ENCODE assay signal across 24 cellular contexts in the genomic region with DNA sequence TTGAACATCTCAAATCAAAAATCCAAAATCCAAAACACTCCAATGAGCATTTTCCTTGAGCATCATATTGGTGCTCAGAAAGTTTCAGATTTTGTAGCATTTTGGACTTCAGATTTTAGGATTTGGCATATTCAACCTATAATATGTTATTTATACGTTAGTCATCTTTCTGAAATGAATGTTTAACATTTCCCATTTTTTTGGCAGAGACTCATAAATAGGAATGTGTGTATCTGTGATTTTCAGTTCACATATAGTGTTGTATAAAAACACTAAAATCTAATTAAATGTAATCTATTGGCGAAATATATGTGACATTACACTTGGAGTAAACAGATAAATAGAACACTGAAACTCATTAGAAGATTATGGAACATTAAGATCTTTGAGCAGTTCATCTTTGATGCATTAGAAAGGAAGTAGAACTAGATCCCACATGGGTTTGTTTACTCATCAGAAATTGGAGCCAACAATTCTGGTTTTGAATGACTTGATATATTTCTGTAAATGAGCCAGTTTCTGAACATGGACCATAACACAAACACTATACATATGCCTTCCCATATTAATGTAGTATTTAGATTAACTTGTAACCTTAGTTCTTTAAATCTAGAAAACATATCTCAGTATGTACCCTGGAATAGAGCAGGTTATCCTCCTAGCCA.
A peak's percentile ranks its signal among the peaks of the same experiment; 100 is the strongest.
DNase-seq lines count a peak whose midpoint lies in the region; ATAC-seq, FAIRE-seq and TF ChIP-seq lines count a peak whose summit lies in the region.
"Had no signal": no experiment of that assay in that cellular context is flagged by ENCODE, and none has a peak within 500 bp of the region (broad histone marks: within the 10 kb centered on the region; RNA-seq: fewer than 3 reads in every experiment).

No MANE protein-coding gene starts in this region.

- no peak overlapping the region for H4K8ac ChIP-seq in H1 (ENCODE audit: extremely low read depth, insufficient read depth, low read length)

- H3K79me2 ChIP-seq in H1 (ENCODE audit: control insufficient read depth in 1 of 2, insufficient read depth in 2 of 2, low read length in 2 of 2) = no peaks in the 10 kb centered on the region
- H3K79me2 ChIP-seq in osteoblast (ENCODE audit: insufficient read depth, low read length) = peaks cover 13% of the 10 kb centered on the region
- H3K79me2 ChIP-seq: parathyroid adenoma had no signal

- intact Hi-C loops in stomach (cut with DNase I; ENCODE audit: low total_unique reads) = no loop called here

- H3K18ac ChIP-seq in H1 (ENCODE audit: extremely low read depth, low read length) = no peak overlapping the region

- no peak overlapping the region for H3K56ac ChIP-seq in H1 (replicated peaks; ENCODE audit: insufficient read length, low read depth, low read length)

- POLR2A ChIA-PET in H1 (lab: Charles Lee; ENCODE audit: partially characterized antibody) = interaction anchor here (2.1 kb wide), 1 partner anchor 11 kb away, joined by 10 read pairs; no protein-coding TSS in a partner anchor

- H2AK5ac ChIP-seq in H1 (ENCODE audit: low read depth, low read length) = no peak overlapping the region

- ATAC-seq in GM21619 (IDR thresholded peaks at IDR 0.05; ENCODE audit: unreplicated experiment) = no peak
- ATAC-seq: activated CD8-positive, alpha-beta memory T cell treated with anti-CD3 and anti-CD28 coated beads, Interleukin-2, amount 10 ng/mL, durations not matched to agents 7 days and 5 days; naive thymus-derived CD4-positive, alpha-beta T cell; right cardiac atrium; T-helper 17 cell had no signal

- H3K4me1 ChIP-seq in H1 (replicated peaks in 1 of 4; ENCODE audit: control insufficient read depth in 3 of 4, insufficient read depth in 4 of 4, low read length in 3 of 4) (no peaks in the 10 kb centered on the region; a peak in 1 of 7 replicates), osteoblast (ENCODE audit: insufficient read depth, low read length) (peaks cover 29% of the 10 kb centered on the region), stomach (peaks cover 0 to 13% (median 6%) of the 10 kb centered on the region in 4 donors)

- TF ChIP-seq POLR2A in H1 (IDR thresholded peaks at IDR 0.05; ENCODE audit: control extremely low read depth in 1 of 2, low read depth in 2 of 2, low read length in 2 of 2) (no peak), stomach (IDR thresholded peaks at IDR 0.05) (no peak)

- no peak for TF ChIP-seq CTCF in H1 (IDR thresholded peaks at IDR 0.05; ENCODE audit: control extremely low read depth in 1 of 3, insufficient read depth in 1 of 3, low read depth in 1 of 3, low read length in 3 of 3)
- no peak for TF ChIP-seq CTCF in osteoblast (IDR thresholded peaks at IDR 0.05; ENCODE audit: extremely low read depth, low read depth, low read length)
- TF ChIP-seq CTCF in stomach (IDR thresholded peaks at IDR 0.05) = no peak

- H2BK15ac ChIP-seq in H1 (ENCODE audit: low read length) = no peak overlapping the region

- H3K27ac ChIP-seq in H1 (ENCODE audit: low read depth, low read length) (no peak overlapping the region), osteoblast (ENCODE audit: low read depth, low read length) (no peak overlapping the region), stomach (no peak overlapping the region)
- H3K27ac ChIP-seq: 22Rv1, parathyroid adenoma, upper lobe of left lung had no signal

- FAIRE-seq in H1 (lab: Jason Lieb, UNC) = peak; percentile 36
- FAIRE-seq: RCC 7860 had no signal

- H2BK120ac ChIP-seq in H1 (replicated peaks; ENCODE audit: low read depth, low read length) = no peak overlapping the region

- TF ChIP-seq EP300 in H1 (IDR thresholded peaks at IDR 0.05; ENCODE audit: borderline replicate concordance in 1 of 2, low read depth in 2 of 2, low read length in 2 of 2) (no peak), stomach (IDR thresholded peaks at IDR 0.05) (no peak)

- H4K5ac ChIP-seq in H1 (ENCODE audit: insufficient read length, low read depth, low read length) = no peak overlapping the region

- H3K9ac ChIP-seq in H1 (replicated peaks in 1 of 4; ENCODE audit: extremely low read depth in 1 of 4, low read depth in 3 of 4, low read length in 3 of 4) = no peak overlapping the region
- H3K9ac ChIP-seq: parathyroid adenoma had no signal

- H4K91ac ChIP-seq in H1 (replicated peaks; ENCODE audit: insufficient read length, low read length) = no peak overlapping the region

- H2AFZ ChIP-seq in H1 (ENCODE audit: low read length) = no peak overlapping the region
- H2AFZ ChIP-seq in osteoblast (ENCODE audit: low read length) = no peak overlapping the region
- H2AFZ ChIP-seq: parathyroid adenoma had no signal

- no peak overlapping the region for H3K4ac ChIP-seq in H1 (replicated peaks; ENCODE audit: insufficient read length, low read depth, low read length)

- H2BK20ac ChIP-seq in H1 (ENCODE audit: low read length) = no peak overlapping the region

- H3K14ac ChIP-seq in H1 (ENCODE audit: insufficient read length) = no peak overlapping the region

- WGBS in H1 (ENCODE audit: extremely low coverage in 1 of 2, insufficient coverage in 1 of 2, insufficient read length in 1 of 2, insufficient replicate concordance in 2 of 2, low coverage in 1 of 2, low lambda C conversion rate in 2 of 2, missing lambda C conversion rate in 1 of 2), 2 experiments = 83% methylated on average over 2 of the region's 2 CpGs; no CpG with 5 or more reads in 1 of the 2 experiments
- WGBS in stomach, 5 donors = 71 to 90% (median 83%) methylated on average over 2 of the region's 2 CpGs

- TF ChIP-seq RAD21 in H1 (IDR thresholded peaks at IDR 0.05 in 1 of 2, conservative IDR thresholded peaks at IDR 0.05 in 1 of 2; ENCODE audit: low read depth in 2 of 2, low read length in 2 of 2) = no peak

- H3K27me3 ChIP-seq in H1 (replicated peaks in 1 of 4; ENCODE audit: control insufficient read depth in 3 of 4, extremely low read depth in 1 of 4, insufficient read depth in 3 of 4, low read length in 3 of 4) (no peaks in the 10 kb centered on the region), osteoblast (ENCODE audit: insufficient read depth, low read length) (no peaks in the 10 kb centered on the region), stomach (no peaks in the 10 kb centered on the region)
- H3K27me3 ChIP-seq: upper lobe of left lung had no signal

- H3K4me2 ChIP-seq in H1 (ENCODE audit: insufficient read depth in 1 of 2, low read depth in 2 of 2, low read length in 2 of 2) (no peak overlapping the region), osteoblast (ENCODE audit: insufficient read depth, low read length) (peak overlapping the region; percentile 0)

- H3K36me3 ChIP-seq in H1 (ENCODE audit: control insufficient read depth in 2 of 4, insufficient read depth in 4 of 4, low read length in 3 of 4) (no peaks in the 10 kb centered on the region), osteoblast (ENCODE audit: insufficient read depth, low read length) (no peaks in the 10 kb centered on the region), stomach (no peaks in the 10 kb centered on the region)
- H3K36me3 ChIP-seq: upper lobe of left lung had no signal

- H3K23ac ChIP-seq in H1 (ENCODE audit: insufficient read length) = no peak overlapping the region

- H2BK5ac ChIP-seq in H1 (ENCODE audit: low read depth, low read length) = no peak overlapping the region

- CTCF ChIA-PET in H1 (lab: Charles Lee; ENCODE audit: partially characterized antibody) = no interaction called here

- H3K9me3 ChIP-seq in H1 (ENCODE audit: insufficient read depth in 2 of 2, low read depth in 1 of 2, low read length in 1 of 2) (peaks cover 0 to 2% of the 10 kb centered on the region in 2 experiments; a peak in 1 of 4 replicates), osteoblast (ENCODE audit: low read depth, low read length) (no peaks in the 10 kb centered on the region), stomach (peaks cover 0 to 8% (median 0%) of the 10 kb centered on the region in 4 donors)

- no peak overlapping the region for H2BK12ac ChIP-seq in H1 (ENCODE audit: low read depth, low read length)

- H3K23me2 ChIP-seq in H1 (ENCODE audit: low read depth, low read length) = no peaks in the 10 kb centered on the region

- DNase-seq in DMS79 treated with DMSO at 0.1 percent for 48 hours (lab: John Stamatoyannopoulos, UW) = peak; percentile 47
- DNase-seq in DMS79 (lab: John Stamatoyannopoulos, UW) = no peak
- DNase-seq in M059J (ENCODE audit: low read depth) = peak; percentile 7
- no peak for DNase-seq in H1 (ENCODE audit: low read depth in 1 of 2, low spot score in 2 of 2)
- DNase-seq in osteoblast (ENCODE audit: insufficient read length, low spot score, missing footprints) = peak; percentile 49
- no peak for DNase-seq in cerebellar cortex (ENCODE audit: low spot score)
- DNase-seq in stomach = no peak
- DNase-seq: activated CD4-positive, alpha-beta T cell treated with anti-CD3 and anti-CD28 coated beads, Interleukin-2, amount 10 ng/mL, durations not matched to agents 24 days and 14 days; activated CD8-positive, alpha-beta memory T cell treated with anti-CD3 and anti-CD28 coated beads, Interleukin-2, amount 10 ng/mL, durations not matched to agents 7 days and 5 days; activated naive CD4-positive, alpha-beta T cell treated with anti-CD3 and anti-CD28 coated beads, Interleukin-2, amount 50 U/mL, for 16 hours; aorta; caudate nucleus; effector CD4-positive, alpha-beta T cell; mesendoderm; naive thymus-derived CD4-positive, alpha-beta T cell; NCI-H1105; NCI-H2029; right cardiac atrium; T-helper 17 cell; upper lobe of left lung had no signal

- H3K79me1 ChIP-seq in H1 (ENCODE audit: low read depth, low read length) = no peaks in the 10 kb centered on the region

- peaks cover 0 to 2% of the 10 kb centered on the region in 2 experiments for H4K20me1 ChIP-seq in H1 (replicated peaks in 1 of 2; ENCODE audit: control insufficient read depth in 1 of 2, insufficient read depth in 2 of 2, low read length in 2 of 2)
- H4K20me1 ChIP-seq in osteoblast (ENCODE audit: insufficient read depth, low read length) = peaks cover 3% of the 10 kb centered on the region

- no peak overlapping the region for H3K4me3 ChIP-seq in H1 (ENCODE audit: extremely low read depth in 1 of 4, insufficient read depth in 2 of 4, low read depth in 3 of 4, low read length in 4 of 4)
- H3K4me3 ChIP-seq in osteoblast (ENCODE audit: insufficient read depth, low read length) = no peak overlapping the region
- H3K4me3 ChIP-seq in stomach = no peak overlapping the region
- H3K4me3 ChIP-seq: upper lobe of left lung had no signal

TF ChIP-seq in H1, 55 proteins besides CTCF, POLR2A, EP300 and RAD21 (continues in another document):
- TF ChIP-seq SIRT6 (IDR thresholded peaks at IDR 0.05; ENCODE audit: low read length) = no peak
- TF ChIP-seq POU5F1 (IDR thresholded peaks at IDR 0.05; ENCODE audit: low read depth, low read length) = no peak
- no peak for TF ChIP-seq TCF12 (IDR thresholded peaks at IDR 0.05; ENCODE audit: low read depth, low read length)
- no peak for TF ChIP-seq KDM4A (IDR thresholded peaks at IDR 0.05; ENCODE audit: low read depth, low read length, severe bottlenecking)
- TF ChIP-seq TAF1 (IDR thresholded peaks at IDR 0.05; ENCODE audit: low read depth, low read length) = no peak
- no peak for TF ChIP-seq SP4 (IDR thresholded peaks at IDR 0.05; ENCODE audit: low read length)
- no peak for TF ChIP-seq PHF8 (conservative IDR thresholded peaks at IDR 0.05; ENCODE audit: low read depth, low read length)
- no peak for TF ChIP-seq CHD2 (IDR thresholded peaks at IDR 0.05; ENCODE audit: low read length)
- no peak for TF ChIP-seq CTBP2 (IDR thresholded peaks at IDR 0.05; ENCODE audit: borderline replicate concordance, insufficient read depth, insufficient read length, low read length)

Comparison
In these comparisons a context has a peak if more than half of its experiments do, and no peak if none do; other contexts are left out.
1. DNase-seq: peak in DMS79 treated with DMSO at 0.1 percent for 48 hours (single experiment), M059J (single experiment) and osteoblast (single experiment); none in DMS79 (single experiment), H1 (0 of 2), cerebellar cortex (single experiment) and stomach (single experiment).